ENCODE assay signal across 9 cellular contexts in genomic region chr15:39919396-39919739, GRCh38. TPM values are rescaled to one million over a fixed set of nuclear protein-coding genes. Genes with fewer than 3 reads are reported as not detected.
DNase-seq lines count a peak whose midpoint lies in the region; ATAC-seq and TF ChIP-seq lines count a peak whose summit lies in the region.
"Had no signal": no experiment of that assay in that cellular context is flagged by ENCODE, and none has a peak within 500 bp of the region (broad histone marks: within the 10 kb centered on the region; RNA-seq: fewer than 3 reads in every experiment).

No MANE protein-coding gene starts in this region.

- H3K27ac ChIP-seq in A673 (ENCODE audit: low read depth, low read length, poor library complexity, severe bottlenecking) (no peak overlapping the region), HUES6 (ENCODE audit: low read depth, low read length) (no peak overlapping the region; the same call in 1 of the 2 replicates), dorsolateral prefrontal cortex (peak overlapping the region in 38 of 59 donors; percentile 25 to 95 (median 84))
- H3K27ac ChIP-seq: body of pancreas had no signal

- no peak for DNase-seq in A673 (ENCODE audit: low spot score)
- peak in 1 of 10 donors; percentile 10 for DNase-seq in dorsolateral prefrontal cortex
- DNase-seq in naive B cell = no peak
- DNase-seq in NCI-H2171 (lab: John Stamatoyannopoulos, UW) = no peak

- H3K4me3 ChIP-seq in A673 (ENCODE audit: low read depth, low read length, poor library complexity, severe bottlenecking) (peak overlapping the region; percentile 58), HUES6 (ENCODE audit: low read depth, low read length) (peak overlapping the region; percentile 82), dorsolateral prefrontal cortex (peak overlapping the region; percentile 46 to 92 (median 82))

- H3K4me1 Mint-ChIP-seq in naive B cell = peaks cover 5 to 21% (median 17%) of the 10 kb centered on the region in 3 donors

- H3K4me1 ChIP-seq in A673 (ENCODE audit: insufficient read depth, low read length, poor library complexity, severe bottlenecking) = peaks cover 16% of the 10 kb centered on the region
- H3K4me1 ChIP-seq in HUES6 (ENCODE audit: control insufficient read depth, insufficient read depth, low read length) = peaks cover 16% of the 10 kb centered on the region

- peak overlapping the region; percentile 40 to 89 (median 81) for H3K4me3 Mint-ChIP-seq in naive B cell

- no peaks in the 10 kb centered on the region for H3K9me3 ChIP-seq in A673 (ENCODE audit: low read depth, low read length, poor library complexity, severe bottlenecking)
- no peaks in the 10 kb centered on the region; the same call in 1 of the 2 replicates for H3K9me3 ChIP-seq in HUES6 (ENCODE audit: control insufficient read depth, insufficient read depth, low read depth, low read length)
- H3K9me3 ChIP-seq: body of pancreas had no signal

- peaks cover 10 to 20% (median 11%) of the 10 kb centered on the region in 3 donors for H3K27me3 Mint-ChIP-seq in naive B cell

- TF ChIP-seq POLR2A in GM18505 (IDR thresholded peaks at IDR 0.05; ENCODE audit: borderline replicate concordance, extremely low read depth, insufficient read depth, insufficient read length) = no peak

- CTCF ChIA-PET in A673 (lab: Charles Lee) = interaction anchor here (1.0 kb wide), 1 partner anchor 57 kb away, joined by 3 read pairs; no protein-coding TSS in a partner anchor

- TF ChIP-seq CTCF in A673 (conservative IDR thresholded peaks at IDR 0.05; ENCODE audit: low read depth, low read length) (no peak), dorsolateral prefrontal cortex (IDR thresholded peaks at IDR 0.05 in 54 of 56, conservative IDR thresholded peaks at IDR 0.05 in 2 of 56; ENCODE audit: low read depth in 1 of 56, partially characterized antibody in 56 of 56) (no peak)

- H3K36me3 Mint-ChIP-seq in naive B cell = no peaks in the 10 kb centered on the region

- POLR2A ChIA-PET in A673 (lab: Charles Lee; ENCODE audit: low non-redundant PET) = interaction anchor here (0.5 kb wide), 1 partner anchor 438 kb away, joined by 3 read pairs; no protein-coding TSS in a partner anchor

- ATAC-seq in naive B cell (ENCODE audit: low read depth in 2 of 2) = peak in 1 of 2 donors; percentile 2
- no peak for ATAC-seq in GM18909 (IDR thresholded peaks at IDR 0.05; ENCODE audit: poor library complexity, unreplicated experiment)
- no peak for ATAC-seq in HG02938 (IDR thresholded peaks at IDR 0.05; ENCODE audit: unreplicated experiment)
- ATAC-seq in GM18505 (IDR thresholded peaks at IDR 0.05; ENCODE audit: unreplicated experiment) = no peak

- intact Hi-C loops in A673 (cut with micrococcal nuclease; ENCODE audit: unreplicated experiment) = no loop called here
- intact Hi-C loops in dorsolateral prefrontal cortex (cut with DNase I) = no loop called here

- H3K36me3 ChIP-seq in A673 (ENCODE audit: insufficient read depth, low read length, poor library complexity, severe bottlenecking) (no peaks in the 10 kb centered on the region), HUES6 (ENCODE audit: control insufficient read depth, insufficient read depth, low read length) (peaks cover 3% of the 10 kb centered on the region; the same call in 1 of the 2 replicates)

- BruUV-seq in A673 (replicated peaks; lab: Mats Ljungman, UMichigan) = no TSS peak

- H3K27me3 ChIP-seq in A673 (replicated peaks; ENCODE audit: insufficient read depth, low read depth, low read length, poor library complexity) = peaks cover 25% of the 10 kb centered on the region
- peaks cover 21% of the 10 kb centered on the region; the same call in 1 of the 2 replicates for H3K27me3 ChIP-seq in HUES6 (ENCODE audit: control insufficient read depth, insufficient read depth, low read length)
- H3K27me3 ChIP-seq in dorsolateral prefrontal cortex = no peaks in the 10 kb centered on the region

- H3K9ac ChIP-seq in HUES6 (ENCODE audit: low read length) = peak overlapping the region; percentile 81

- H3K9me3 Mint-ChIP-seq in naive B cell = peaks cover 0 to 2% (median 0%) of the 10 kb centered on the region in 7 donors

- H3K27ac Mint-ChIP-seq in naive B cell = no peak overlapping the region

RNA-seq across cellular contexts. Expression of gene GPR176, which starts 0.7 kb away (rescaled TPM):
- total RNA-seq in A673 (2021) = 5.4 and 5.6 TPM in 2 replicates
- total RNA-seq in dorsolateral prefrontal cortex = 10 to 100 TPM in 119 of 120 experiments, 1 to 10 TPM in 1; 9.0 to 46.6 (median 29.5) TPM
- under 1 TPM in 2 of 6 donors, not detected in 4; 0.12 to 0.15 TPM for polyA plus RNA-seq in naive B cell (ENCODE audit: low read depth in 6 of 6)

RNA-seq across cellular contexts. Expression of gene EIF2AK4, which starts 14.5 kb away (rescaled TPM):
- total RNA-seq in A673 (2021) = 45.3 and 45.6 TPM in 2 replicates
- total RNA-seq in dorsolateral prefrontal cortex = 10 to 100 TPM; 22.9 to 44.1 (median 35.5) TPM
- polyA plus RNA-seq in naive B cell (ENCODE audit: low read depth in 6 of 6) = 10 to 100 TPM; 12.5 to 24.3 (median 17.8) TPM

Comparison
In these comparisons a context has a peak if more than half of its experiments do, and no peak if none do; other contexts are left out.
1. H3K27ac ChIP-seq: peak in dorsolateral prefrontal cortex (38 of 59); none in A673 (single experiment) and HUES6 (single experiment).
2. Peak in every context shown above with its lines, with median percentiles within 50 percentile points of each other: H3K4me3 ChIP-seq.